Comparison of ENCODE assay signal across 7 cellular contexts in genomic region chr20:33489495-33490022, GRCh38.
A peak's percentile ranks its signal among the peaks of the same experiment; 100 is the strongest.
DNase-seq lines count a peak whose midpoint lies in the region; ATAC-seq and TF ChIP-seq lines count a peak whose summit lies in the region.

No MANE protein-coding gene starts in this region.

- DNase-seq in NCI-H2029 (lab: John Stamatoyannopoulos, UW) (peak; percentile 97), T-helper 9 cell (peak; percentile 98), astrocyte of the spinal cord (ENCODE audit: low read depth, low spot score) (peak; percentile 98), hippocampal formation (lab: John Stamatoyannopoulos, UW) (peak; percentile 96 to 99), retina (peak; percentile 94)

- in situ Hi-C loops in astrocyte of the spinal cord (cut with HindIII; ENCODE audit: low sequenced_read_pairs): no loop called here

- ATAC-seq in GM18508 (IDR thresholded peaks at IDR 0.05; ENCODE audit: insufficient read depth, unreplicated experiment) (peak; percentile 69), HG02981 (IDR thresholded peaks at IDR 0.05; ENCODE audit: unreplicated experiment) (peak; percentile 93)

- H3K4me3 ChIP-seq in astrocyte of the spinal cord (ENCODE audit: low read depth, low read length): peak overlapping the region; percentile 57

- TF ChIP-seq CTCF in astrocyte of the spinal cord (IDR thresholded peaks at IDR 0.05; ENCODE audit: low read depth, low read length): no peak

Comparison
In these comparisons a context has a peak if more than half of its experiments do, and no peak if none do; other contexts are left out.
1. Peak in every context shown above with its lines: DNase-seq, ATAC-seq and H3K4me3 ChIP-seq.